Comparison of ENCODE assay signal across 1 cellular context in genomic region chr1:54995835-54996234, GRCh38.
TF ChIP-seq lines count a peak whose summit lies in the region.

No MANE protein-coding gene starts in this region.

TF ChIP-seq in HepG2, 621 proteins besides CTCF, POLR2A, EP300 and RAD21:
- TF ChIP-seq SKIL (CRISPR knock-in tag; IDR thresholded peaks at IDR 0.05; ENCODE audit: borderline replicate concordance) = 0 out of 2 replicates have a peak, but pooled peaks have one; percentile 13
- no peak for TF ChIP-seq ZNF878 (CRISPR knock-in tag; IDR thresholded peaks at IDR 0.05)
